In the genomic region with DNA sequence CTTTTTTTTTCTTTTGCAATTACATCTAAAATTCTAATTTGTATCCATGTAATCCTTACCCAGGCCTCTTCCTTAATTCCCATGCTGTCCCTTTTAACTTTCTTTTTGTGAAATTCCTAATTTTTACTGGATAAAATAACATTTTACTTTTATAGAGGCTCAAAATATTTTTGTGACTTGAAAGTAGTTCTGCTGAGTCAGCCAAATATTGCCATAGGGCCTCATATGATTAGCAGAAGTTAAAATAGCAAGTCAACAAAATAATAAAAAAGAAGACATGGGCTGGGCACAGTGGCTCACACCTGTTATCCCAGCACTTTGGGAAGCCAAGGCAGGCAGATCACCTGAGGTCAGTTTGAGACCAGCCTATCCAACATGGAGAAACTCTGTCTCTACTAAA, we compare ENCODE assay signal across 33 cellular contexts. TPM values are rescaled to one million over a fixed set of nuclear protein-coding genes. Genes with fewer than 3 reads are reported as not detected.
DNase-seq lines count a peak whose midpoint lies in the region; ATAC-seq and TF ChIP-seq lines count a peak whose summit lies in the region.
"Had no signal": no experiment of that assay in that cellular context is flagged by ENCODE, and none has a peak within 500 bp of the region (broad histone marks: within the 10 kb centered on the region; RNA-seq: fewer than 3 reads in every experiment).

No MANE protein-coding gene starts in this region.

- peak overlapping the region; percentile 83 for H3K4me3 Mint-ChIP-seq in dendritic cell treated with granulocyte-macrophage colony-stimulating factor and Interleukin-4, amounts not matched to agents 40 ng/mL and 50 ng/mL, for 4 days
- H3K4me3 Mint-ChIP-seq in natural killer cell treated with Interleukin-12 subunit alpha and Interleukin-12 subunit beta and Interleukin-15 and Interleukin-18, amount 100 ng/mL, for 72 hours, result peak overlapping the region; percentile 7
- H3K4me3 Mint-ChIP-seq: activated naive CD8-positive, alpha-beta T cell treated with anti-CD3 and anti-CD28 coated beads for 36 hours; CD8-positive, alpha-beta T cell; HFFc6 had no signal

- no peaks in the 10 kb centered on the region for H3K9me3 ChIP-seq in left ventricle myocardium inferior (replicated peaks)
- H3K9me3 ChIP-seq: breast epithelium, prostate gland, sigmoid colon had no signal

- peaks cover 77% of the 10 kb centered on the region for H3K4me1 Mint-ChIP-seq in dendritic cell treated with granulocyte-macrophage colony-stimulating factor and Interleukin-4, amounts not matched to agents 40 ng/mL and 50 ng/mL, for 4 days (ENCODE audit: low read depth)
- H3K4me1 Mint-ChIP-seq in natural killer cell treated with Interleukin-12 subunit alpha and Interleukin-12 subunit beta and Interleukin-15 and Interleukin-18, amount 100 ng/mL, for 72 hours (ENCODE audit: low read depth in 2 of 2), result peaks cover 18 to 47% of the 10 kb centered on the region in 2 donors

- H3K27ac Mint-ChIP-seq in dendritic cell treated with granulocyte-macrophage colony-stimulating factor and Interleukin-4, amounts not matched to agents 40 ng/mL and 50 ng/mL, for 4 days, result peak overlapping the region; percentile 96
- peak overlapping the region in 1 of 2 donors; percentile 75 for H3K27ac Mint-ChIP-seq in natural killer cell treated with Interleukin-12 subunit alpha and Interleukin-12 subunit beta and Interleukin-15 and Interleukin-18, amount 100 ng/mL, for 72 hours
- H3K27ac Mint-ChIP-seq: activated naive CD8-positive, alpha-beta T cell treated with anti-CD3 and anti-CD28 coated beads for 36 hours; HFFc6 had no signal

- H3K9me3 Mint-ChIP-seq in dendritic cell treated with granulocyte-macrophage colony-stimulating factor and Interleukin-4, amounts not matched to agents 40 ng/mL and 50 ng/mL, for 4 days, result no peaks in the 10 kb centered on the region
- H3K9me3 Mint-ChIP-seq in natural killer cell treated with Interleukin-12 subunit alpha and Interleukin-12 subunit beta and Interleukin-15 and Interleukin-18, amount 100 ng/mL, for 72 hours, result no peaks in the 10 kb centered on the region
- H3K9me3 Mint-ChIP-seq: activated naive CD8-positive, alpha-beta T cell treated with anti-CD3 and anti-CD28 coated beads for 36 hours; CD8-positive, alpha-beta T cell; HFFc6 had no signal

- DNase-seq in left ventricle myocardium inferior, result no peak
- DNase-seq in Right ventricle myocardium inferior (ENCODE audit: missing footprints), result no peak
- no peak for DNase-seq in natural killer cell treated with Interleukin-12 subunit alpha and Interleukin-12 subunit beta and Interleukin-15 and Interleukin-18, amount 100 ng/mL, for 72 hours (ENCODE audit: low spot score)
- no peak for DNase-seq in activated CD4-positive, CD25-positive, alpha-beta regulatory T cell treated with anti-CD3 and anti-CD28 coated beads, Interleukin-2, amount 50 U/mL, for 72 hours
- DNase-seq in SW480 (ENCODE audit: low spot score), result no peak
- DNase-seq: activated CD4-positive, alpha-beta T cell treated with anti-CD3 and anti-CD28 coated beads for 48 hours; activated effector memory CD4-positive, alpha-beta T cell treated with Interleukin-2 at 50 U/mL for 16 hours; activated naive CD8-positive, alpha-beta T cell treated with anti-CD3 and anti-CD28 coated beads for 36 hours; AML-193; anterior cingulate cortex; CD8-positive, alpha-beta T cell; effector memory CD4-positive, alpha-beta T cell; glutamatergic neuron; GOT3; HFFc6; Karpas-422; kidney; midbrain; naive thymus-derived CD4-positive, alpha-beta T cell; NCI-H1694; NCI-H446; NCI-H82; occipital lobe; sigmoid colon; stimulated activated CD4-positive, alpha-beta T cell treated with anti-CD3 and anti-CD28 coated beads, Interleukin-4, amount 100 ng/mL, for 24 hours; WERI-Rb-1 had no signal

- peaks cover 68% of the 10 kb centered on the region for H3K36me3 Mint-ChIP-seq in dendritic cell treated with granulocyte-macrophage colony-stimulating factor and Interleukin-4, amounts not matched to agents 40 ng/mL and 50 ng/mL, for 4 days (ENCODE audit: low read depth)
- H3K36me3 Mint-ChIP-seq in natural killer cell treated with Interleukin-12 subunit alpha and Interleukin-12 subunit beta and Interleukin-15 and Interleukin-18, amount 100 ng/mL, for 72 hours, result no peaks in the 10 kb centered on the region
- H3K36me3 Mint-ChIP-seq: activated naive CD8-positive, alpha-beta T cell treated with anti-CD3 and anti-CD28 coated beads for 36 hours had no signal

- H3K27me3 Mint-ChIP-seq in dendritic cell treated with granulocyte-macrophage colony-stimulating factor and Interleukin-4, amounts not matched to agents 40 ng/mL and 50 ng/mL, for 4 days, result no peaks in the 10 kb centered on the region
- H3K27me3 Mint-ChIP-seq in natural killer cell treated with Interleukin-12 subunit alpha and Interleukin-12 subunit beta and Interleukin-15 and Interleukin-18, amount 100 ng/mL, for 72 hours, result no peaks in the 10 kb centered on the region
- H3K27me3 Mint-ChIP-seq: activated naive CD8-positive, alpha-beta T cell treated with anti-CD3 and anti-CD28 coated beads for 36 hours; naive thymus-derived CD4-positive, alpha-beta T cell had no signal

- H3K36me3 ChIP-seq in left ventricle myocardium inferior, result no peaks in the 10 kb centered on the region
- H3K36me3 ChIP-seq: breast epithelium, prostate gland, sigmoid colon, WERI-Rb-1 had no signal

- no peak for TF ChIP-seq CTCF in left ventricle myocardium inferior (IDR thresholded peaks at IDR 0.05; ENCODE audit: borderline replicate concordance)

- H3K27ac ChIP-seq in left ventricle myocardium inferior (replicated peaks), result peak overlapping the region; percentile 15
- H3K27ac ChIP-seq: breast epithelium, prostate gland, WERI-Rb-1 had no signal

- H3K4me1 ChIP-seq in left ventricle myocardium inferior, result no peaks in the 10 kb centered on the region
- H3K4me1 ChIP-seq: breast epithelium, prostate gland, sigmoid colon had no signal

- intact Hi-C loops in left ventricle myocardium inferior (cut with micrococcal nuclease), result no loop called here
- intact Hi-C loops in Right ventricle myocardium inferior (cut with DNase I), result no loop called here
- intact Hi-C loops in dendritic cell treated with granulocyte-macrophage colony-stimulating factor and Interleukin-4, amounts not matched to agents 40 ng/mL and 50 ng/mL, for 4 days (cut with micrococcal nuclease), result no loop called here

- no peaks in the 10 kb centered on the region for H3K27me3 ChIP-seq in left ventricle myocardium inferior (ENCODE audit: low read depth)
- H3K27me3 ChIP-seq: breast epithelium, sigmoid colon had no signal

- H3K4me3 ChIP-seq in left ventricle myocardium inferior, result peak overlapping the region; percentile 9
- H3K4me3 ChIP-seq: prostate gland had no signal

- no peak for ATAC-seq in Right ventricle myocardium inferior
- no peak for ATAC-seq in natural killer cell treated with Interleukin-12 subunit alpha and Interleukin-12 subunit beta and Interleukin-15 and Interleukin-18, amount 100 ng/mL, for 72 hours
- ATAC-seq in HG03097 (IDR thresholded peaks at IDR 0.05; ENCODE audit: low FRiP score, unreplicated experiment), result no peak
- no peak for ATAC-seq in GM18502 (IDR thresholded peaks at IDR 0.05; ENCODE audit: poor library complexity, unreplicated experiment)
- ATAC-seq: CD8-positive, alpha-beta T cell; naive thymus-derived CD4-positive, alpha-beta T cell had no signal

RNA-seq across cellular contexts. Expression of gene C3AR1, which starts 2.0 kb away (rescaled TPM):
- total RNA-seq in left ventricle myocardium inferior (5.5 TPM), Right ventricle myocardium inferior (9.0 TPM)
- total RNA-seq in natural killer cell treated with Interleukin-12 subunit alpha and Interleukin-12 subunit beta and Interleukin-15 and Interleukin-18, amount 100 ng/mL, for 72 hours, result 1 to 10 TPM; 1.6 to 2.3 TPM
- total RNA-seq: epithelial cell of proximal tubule had no signal

RNA-seq across cellular contexts. Expression of gene NECAP1, which starts 17.9 kb away (rescaled TPM):
- 15.4 TPM for total RNA-seq in left ventricle myocardium inferior
- 16.6 TPM for total RNA-seq in Right ventricle myocardium inferior
- total RNA-seq in natural killer cell treated with Interleukin-12 subunit alpha and Interleukin-12 subunit beta and Interleukin-15 and Interleukin-18, amount 100 ng/mL, for 72 hours, result 10 to 100 TPM; 33.8 to 42.2 TPM

RNA-seq across cellular contexts. Expression of gene FOXJ2, which starts 31.6 kb away (rescaled TPM):
- total RNA-seq in left ventricle myocardium inferior (22.1 TPM), Right ventricle myocardium inferior (23.4 TPM)
- total RNA-seq in natural killer cell treated with Interleukin-12 subunit alpha and Interleukin-12 subunit beta and Interleukin-15 and Interleukin-18, amount 100 ng/mL, for 72 hours, result 10 to 100 TPM; 16.2 to 17.2 TPM

RNA-seq across cellular contexts. Expression of gene CLEC4A, which starts 59.3 kb away (rescaled TPM):
- total RNA-seq in left ventricle myocardium inferior (1.5 TPM), Right ventricle myocardium inferior (1.2 TPM)
- 1 to 10 TPM in 1 of 2 donors, not detected in 1; 3.7 TPM for total RNA-seq in natural killer cell treated with Interleukin-12 subunit alpha and Interleukin-12 subunit beta and Interleukin-15 and Interleukin-18, amount 100 ng/mL, for 72 hours
- total RNA-seq: Daoy, epithelial cell of proximal tubule had no signal
